Comparison of ENCODE assay signal across 1 cellular context in the genomic region with DNA sequence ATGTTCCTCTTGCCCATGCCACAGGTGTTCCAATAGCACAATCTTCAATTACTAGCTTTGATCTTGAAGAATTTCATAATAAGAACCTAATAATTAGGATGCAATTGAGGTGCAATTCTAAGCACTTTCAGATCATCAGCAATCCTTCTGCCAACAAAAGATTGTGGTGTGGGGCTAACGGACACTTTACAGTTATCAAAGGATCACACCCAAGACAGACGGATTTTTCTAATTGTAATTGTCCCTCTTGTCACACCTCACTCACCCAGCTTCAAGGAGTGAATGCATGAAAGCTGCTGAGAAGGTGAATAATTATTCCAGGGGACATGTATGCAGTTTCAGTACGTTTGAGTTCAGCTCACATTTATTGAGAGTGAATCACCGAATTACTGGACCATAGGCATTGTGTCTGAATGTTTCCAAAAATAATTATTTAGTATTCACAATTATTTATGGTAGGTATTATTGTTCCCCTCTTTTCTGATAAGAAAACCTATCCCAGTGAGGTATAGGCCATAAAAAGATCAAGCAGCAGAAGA.
TF ChIP-seq lines count a peak whose summit lies in the region.

No MANE protein-coding gene starts in this region.

TF ChIP-seq in SK-N-SH, 30 proteins besides CTCF, POLR2A, EP300 and RAD21 (continued from another document):
- TF ChIP-seq, protein P1, sequence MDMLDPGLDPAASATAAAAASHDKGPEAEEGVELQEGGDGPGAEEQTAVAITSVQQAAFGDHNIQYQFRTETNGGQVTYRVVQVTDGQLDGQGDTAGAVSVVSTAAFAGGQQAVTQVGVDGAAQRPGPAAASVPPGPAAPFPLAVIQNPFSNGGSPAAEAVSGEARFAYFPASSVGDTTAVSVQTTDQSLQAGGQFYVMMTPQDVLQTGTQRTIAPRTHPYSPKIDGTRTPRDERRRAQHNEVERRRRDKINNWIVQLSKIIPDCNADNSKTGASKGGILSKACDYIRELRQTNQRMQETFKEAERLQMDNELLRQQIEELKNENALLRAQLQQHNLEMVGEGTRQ (IDR thresholded peaks at IDR 0.05; ENCODE audit: borderline replicate concordance, low read depth, low read length) = no peak
- TF ChIP-seq NRF1 (IDR thresholded peaks at IDR 0.05; ENCODE audit: low read depth, low read length) = no peak
- no peak for TF ChIP-seq RFX5 (IDR thresholded peaks at IDR 0.05; ENCODE audit: low read length)
- TF ChIP-seq, protein P2, sequence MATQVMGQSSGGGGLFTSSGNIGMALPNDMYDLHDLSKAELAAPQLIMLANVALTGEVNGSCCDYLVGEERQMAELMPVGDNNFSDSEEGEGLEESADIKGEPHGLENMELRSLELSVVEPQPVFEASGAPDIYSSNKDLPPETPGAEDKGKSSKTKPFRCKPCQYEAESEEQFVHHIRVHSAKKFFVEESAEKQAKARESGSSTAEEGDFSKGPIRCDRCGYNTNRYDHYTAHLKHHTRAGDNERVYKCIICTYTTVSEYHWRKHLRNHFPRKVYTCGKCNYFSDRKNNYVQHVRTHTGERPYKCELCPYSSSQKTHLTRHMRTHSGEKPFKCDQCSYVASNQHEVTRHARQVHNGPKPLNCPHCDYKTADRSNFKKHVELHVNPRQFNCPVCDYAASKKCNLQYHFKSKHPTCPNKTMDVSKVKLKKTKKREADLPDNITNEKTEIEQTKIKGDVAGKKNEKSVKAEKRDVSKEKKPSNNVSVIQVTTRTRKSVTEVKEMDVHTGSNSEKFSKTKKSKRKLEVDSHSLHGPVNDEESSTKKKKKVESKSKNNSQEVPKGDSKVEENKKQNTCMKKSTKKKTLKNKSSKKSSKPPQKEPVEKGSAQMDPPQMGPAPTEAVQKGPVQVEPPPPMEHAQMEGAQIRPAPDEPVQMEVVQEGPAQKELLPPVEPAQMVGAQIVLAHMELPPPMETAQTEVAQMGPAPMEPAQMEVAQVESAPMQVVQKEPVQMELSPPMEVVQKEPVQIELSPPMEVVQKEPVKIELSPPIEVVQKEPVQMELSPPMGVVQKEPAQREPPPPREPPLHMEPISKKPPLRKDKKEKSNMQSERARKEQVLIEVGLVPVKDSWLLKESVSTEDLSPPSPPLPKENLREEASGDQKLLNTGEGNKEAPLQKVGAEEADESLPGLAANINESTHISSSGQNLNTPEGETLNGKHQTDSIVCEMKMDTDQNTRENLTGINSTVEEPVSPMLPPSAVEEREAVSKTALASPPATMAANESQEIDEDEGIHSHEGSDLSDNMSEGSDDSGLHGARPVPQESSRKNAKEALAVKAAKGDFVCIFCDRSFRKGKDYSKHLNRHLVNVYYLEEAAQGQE (IDR thresholded peaks at IDR 0.05; ENCODE audit: low read depth, low read length) = no peak
- no peak for TF ChIP-seq TEAD4 (IDR thresholded peaks at IDR 0.05; ENCODE audit: borderline replicate concordance, insufficient read depth)
- TF ChIP-seq MXI1 (IDR thresholded peaks at IDR 0.05; ENCODE audit: low read depth, low read length) = no peak
- TF ChIP-seq USF1 (IDR thresholded peaks at IDR 0.05; ENCODE audit: borderline replicate concordance, low read depth) = no peak
